ENCODE assay signal across 1 cellular context in the genomic region with DNA sequence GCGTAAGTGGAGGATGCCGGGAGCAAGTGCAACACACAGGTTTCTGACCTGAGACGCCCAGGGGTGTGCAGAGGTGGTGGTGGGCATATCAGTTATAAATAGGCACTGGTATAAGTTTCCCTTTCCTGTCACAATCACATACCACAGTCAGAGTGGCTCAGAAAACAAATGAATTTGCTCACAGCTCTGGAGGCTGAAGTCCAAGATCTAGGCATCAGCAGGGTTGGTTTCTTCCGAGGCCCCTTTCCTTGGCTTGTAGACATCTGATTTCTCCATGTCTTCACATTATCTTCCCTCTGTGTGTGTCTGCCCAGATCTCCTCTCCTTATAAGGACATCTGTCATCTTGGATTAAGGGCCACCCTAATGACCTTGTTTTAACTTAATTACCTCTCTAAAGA.
TF ChIP-seq lines count a peak whose summit lies in the region.

No MANE protein-coding gene starts in this region.

TF ChIP-seq in H1, 55 proteins besides CTCF, POLR2A, EP300 and RAD21 (continued from another document):
- TF ChIP-seq TAF1 (IDR thresholded peaks at IDR 0.05; ENCODE audit: low read depth, low read length): no peak
- no peak for TF ChIP-seq SAP30 (IDR thresholded peaks at IDR 0.05; ENCODE audit: insufficient read depth, insufficient replicate concordance, low read length)
- no peak for TF ChIP-seq SP4 (IDR thresholded peaks at IDR 0.05; ENCODE audit: low read length)
- TF ChIP-seq KDM1A (IDR thresholded peaks at IDR 0.05; ENCODE audit: borderline replicate concordance, low read length): no peak
- TF ChIP-seq NANOG (IDR thresholded peaks at IDR 0.05; ENCODE audit: insufficient read depth, low read depth, low read length, poor library complexity, severe bottlenecking): no peak
- no peak for TF ChIP-seq CREB1 (IDR thresholded peaks at IDR 0.05)
- TF ChIP-seq, protein P1, sequence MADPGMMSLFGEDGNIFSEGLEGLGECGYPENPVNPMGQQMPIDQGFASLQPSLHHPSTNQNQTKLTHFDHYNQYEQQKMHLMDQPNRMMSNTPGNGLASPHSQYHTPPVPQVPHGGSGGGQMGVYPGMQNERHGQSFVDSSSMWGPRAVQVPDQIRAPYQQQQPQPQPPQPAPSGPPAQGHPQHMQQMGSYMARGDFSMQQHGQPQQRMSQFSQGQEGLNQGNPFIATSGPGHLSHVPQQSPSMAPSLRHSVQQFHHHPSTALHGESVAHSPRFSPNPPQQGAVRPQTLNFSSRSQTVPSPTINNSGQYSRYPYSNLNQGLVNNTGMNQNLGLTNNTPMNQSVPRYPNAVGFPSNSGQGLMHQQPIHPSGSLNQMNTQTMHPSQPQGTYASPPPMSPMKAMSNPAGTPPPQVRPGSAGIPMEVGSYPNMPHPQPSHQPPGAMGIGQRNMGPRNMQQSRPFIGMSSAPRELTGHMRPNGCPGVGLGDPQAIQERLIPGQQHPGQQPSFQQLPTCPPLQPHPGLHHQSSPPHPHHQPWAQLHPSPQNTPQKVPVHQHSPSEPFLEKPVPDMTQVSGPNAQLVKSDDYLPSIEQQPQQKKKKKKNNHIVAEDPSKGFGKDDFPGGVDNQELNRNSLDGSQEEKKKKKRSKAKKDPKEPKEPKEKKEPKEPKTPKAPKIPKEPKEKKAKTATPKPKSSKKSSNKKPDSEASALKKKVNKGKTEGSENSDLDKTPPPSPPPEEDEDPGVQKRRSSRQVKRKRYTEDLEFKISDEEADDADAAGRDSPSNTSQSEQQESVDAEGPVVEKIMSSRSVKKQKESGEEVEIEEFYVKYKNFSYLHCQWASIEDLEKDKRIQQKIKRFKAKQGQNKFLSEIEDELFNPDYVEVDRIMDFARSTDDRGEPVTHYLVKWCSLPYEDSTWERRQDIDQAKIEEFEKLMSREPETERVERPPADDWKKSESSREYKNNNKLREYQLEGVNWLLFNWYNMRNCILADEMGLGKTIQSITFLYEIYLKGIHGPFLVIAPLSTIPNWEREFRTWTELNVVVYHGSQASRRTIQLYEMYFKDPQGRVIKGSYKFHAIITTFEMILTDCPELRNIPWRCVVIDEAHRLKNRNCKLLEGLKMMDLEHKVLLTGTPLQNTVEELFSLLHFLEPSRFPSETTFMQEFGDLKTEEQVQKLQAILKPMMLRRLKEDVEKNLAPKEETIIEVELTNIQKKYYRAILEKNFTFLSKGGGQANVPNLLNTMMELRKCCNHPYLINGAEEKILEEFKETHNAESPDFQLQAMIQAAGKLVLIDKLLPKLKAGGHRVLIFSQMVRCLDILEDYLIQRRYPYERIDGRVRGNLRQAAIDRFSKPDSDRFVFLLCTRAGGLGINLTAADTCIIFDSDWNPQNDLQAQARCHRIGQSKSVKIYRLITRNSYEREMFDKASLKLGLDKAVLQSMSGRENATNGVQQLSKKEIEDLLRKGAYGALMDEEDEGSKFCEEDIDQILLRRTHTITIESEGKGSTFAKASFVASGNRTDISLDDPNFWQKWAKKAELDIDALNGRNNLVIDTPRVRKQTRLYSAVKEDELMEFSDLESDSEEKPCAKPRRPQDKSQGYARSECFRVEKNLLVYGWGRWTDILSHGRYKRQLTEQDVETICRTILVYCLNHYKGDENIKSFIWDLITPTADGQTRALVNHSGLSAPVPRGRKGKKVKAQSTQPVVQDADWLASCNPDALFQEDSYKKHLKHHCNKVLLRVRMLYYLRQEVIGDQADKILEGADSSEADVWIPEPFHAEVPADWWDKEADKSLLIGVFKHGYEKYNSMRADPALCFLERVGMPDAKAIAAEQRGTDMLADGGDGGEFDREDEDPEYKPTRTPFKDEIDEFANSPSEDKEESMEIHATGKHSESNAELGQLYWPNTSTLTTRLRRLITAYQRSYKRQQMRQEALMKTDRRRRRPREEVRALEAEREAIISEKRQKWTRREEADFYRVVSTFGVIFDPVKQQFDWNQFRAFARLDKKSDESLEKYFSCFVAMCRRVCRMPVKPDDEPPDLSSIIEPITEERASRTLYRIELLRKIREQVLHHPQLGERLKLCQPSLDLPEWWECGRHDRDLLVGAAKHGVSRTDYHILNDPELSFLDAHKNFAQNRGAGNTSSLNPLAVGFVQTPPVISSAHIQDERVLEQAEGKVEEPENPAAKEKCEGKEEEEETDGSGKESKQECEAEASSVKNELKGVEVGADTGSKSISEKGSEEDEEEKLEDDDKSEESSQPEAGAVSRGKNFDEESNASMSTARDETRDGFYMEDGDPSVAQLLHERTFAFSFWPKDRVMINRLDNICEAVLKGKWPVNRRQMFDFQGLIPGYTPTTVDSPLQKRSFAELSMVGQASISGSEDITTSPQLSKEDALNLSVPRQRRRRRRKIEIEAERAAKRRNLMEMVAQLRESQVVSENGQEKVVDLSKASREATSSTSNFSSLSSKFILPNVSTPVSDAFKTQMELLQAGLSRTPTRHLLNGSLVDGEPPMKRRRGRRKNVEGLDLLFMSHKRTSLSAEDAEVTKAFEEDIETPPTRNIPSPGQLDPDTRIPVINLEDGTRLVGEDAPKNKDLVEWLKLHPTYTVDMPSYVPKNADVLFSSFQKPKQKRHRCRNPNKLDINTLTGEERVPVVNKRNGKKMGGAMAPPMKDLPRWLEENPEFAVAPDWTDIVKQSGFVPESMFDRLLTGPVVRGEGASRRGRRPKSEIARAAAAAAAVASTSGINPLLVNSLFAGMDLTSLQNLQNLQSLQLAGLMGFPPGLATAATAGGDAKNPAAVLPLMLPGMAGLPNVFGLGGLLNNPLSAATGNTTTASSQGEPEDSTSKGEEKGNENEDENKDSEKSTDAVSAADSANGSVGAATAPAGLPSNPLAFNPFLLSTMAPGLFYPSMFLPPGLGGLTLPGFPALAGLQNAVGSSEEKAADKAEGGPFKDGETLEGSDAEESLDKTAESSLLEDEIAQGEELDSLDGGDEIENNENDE (IDR thresholded peaks at IDR 0.05; ENCODE audit: insufficient replicate concordance, low read length): no peak
- TF ChIP-seq GTF2F1 (IDR thresholded peaks at IDR 0.05; ENCODE audit: borderline replicate concordance, low read depth, low read length): no peak
TF ChIP-seq in H1: peak in this region for 0.
